In genomic region chr5:107476783-107477182, GRCh38 we compare ENCODE assay signal across 9 cellular contexts.
A peak's percentile ranks its signal among the peaks of the same experiment; 100 is the strongest.
DNase-seq lines count a peak whose midpoint lies in the region; ATAC-seq, FAIRE-seq and TF ChIP-seq lines count a peak whose summit lies in the region.
"Had no signal": no experiment of that assay in that cellular context is flagged by ENCODE, and none has a peak within 500 bp of the region (broad histone marks: within the 10 kb centered on the region; RNA-seq: fewer than 3 reads in every experiment).

No MANE protein-coding gene starts in this region.

- no peak overlapping the region for H3K4me2 ChIP-seq in astrocyte (ENCODE audit: low read length)

- H3K36me3 Mint-ChIP-seq in astrocyte (ENCODE audit: low read depth, unreplicated experiment), result peaks cover 2% of the 10 kb centered on the region
- H3K36me3 Mint-ChIP-seq: brain had no signal

- TF ChIP-seq POLR2A in lower leg skin (IDR thresholded peaks at IDR 0.05), result no peak

- H3K27ac Mint-ChIP-seq in astrocyte (ENCODE audit: unreplicated experiment), result peak overlapping the region; percentile 53
- H3K27ac Mint-ChIP-seq: brain had no signal

- H3K9me3 ChIP-seq in astrocyte (ENCODE audit: insufficient read depth, low read depth, low read length), result no peaks in the 10 kb centered on the region

- H3K36me3 ChIP-seq in GM06990 (ENCODE audit: control insufficient read depth, insufficient read depth, low read length), result no peaks in the 10 kb centered on the region
- H3K36me3 ChIP-seq in astrocyte (ENCODE audit: insufficient read depth, low read length), result no peaks in the 10 kb centered on the region

- peak; percentile 76 for DNase-seq in GM06990 (ENCODE audit: extremely low read depth, insufficient read length)
- no peak for DNase-seq in astrocyte (ENCODE audit: low read depth)
- no peak for DNase-seq in omental fat pad (ENCODE audit: low spot score)
- no peak for DNase-seq in NCI-H1694 (lab: John Stamatoyannopoulos, UW)
- no peak for DNase-seq in lower leg skin (ENCODE audit: low spot score in 2 of 2)
- DNase-seq in activated gamma-delta T cell (lab: John Stamatoyannopoulos, UW), result no peak

- no peak for FAIRE-seq in astrocyte (lab: Jason Lieb, UNC)

- peaks cover 38% of the 10 kb centered on the region for H3K4me1 Mint-ChIP-seq in astrocyte (ENCODE audit: low read depth, unreplicated experiment)

- H3K4me1 ChIP-seq in astrocyte (ENCODE audit: insufficient read depth, low read length), result no peaks in the 10 kb centered on the region

- H3K27me3 ChIP-seq in GM06990 (replicated peaks; ENCODE audit: control insufficient read depth, insufficient read depth, low read length) (no peaks in the 10 kb centered on the region), astrocyte (ENCODE audit: insufficient read depth, low read length) (no peaks in the 10 kb centered on the region)

- H3K27me3 Mint-ChIP-seq in astrocyte (ENCODE audit: low read depth, unreplicated experiment), result no peaks in the 10 kb centered on the region

- ATAC-seq in GM19463 (IDR thresholded peaks at IDR 0.05; ENCODE audit: unreplicated experiment), result peak; percentile 73
- peak; percentile 95 for ATAC-seq in HG03442 (IDR thresholded peaks at IDR 0.05; ENCODE audit: unreplicated experiment)
- peak; percentile 30 for ATAC-seq in omental fat pad (ENCODE audit: low FRiP score)

- TF ChIP-seq CTCF in GM06990 (IDR thresholded peaks at IDR 0.05; ENCODE audit: insufficient read depth, low read length, poor library complexity, severe bottlenecking) (no peak), astrocyte (IDR thresholded peaks at IDR 0.05; ENCODE audit: insufficient read depth, low read depth, low read length) (no peak), omental fat pad (IDR thresholded peaks at IDR 0.05) (no peak), lower leg skin (IDR thresholded peaks at IDR 0.05) (no peak)

- no peak overlapping the region for H3K4me3 Mint-ChIP-seq in astrocyte (ENCODE audit: unreplicated experiment)
- H3K4me3 Mint-ChIP-seq: brain had no signal

- H3K4me3 ChIP-seq in GM06990 (replicated peaks; ENCODE audit: low read depth, low read length) (no peak overlapping the region), astrocyte (ENCODE audit: insufficient read depth, low read depth, low read length) (no peak overlapping the region), lower leg skin (ENCODE audit: low read depth, poor library complexity, severe bottlenecking) (no peak overlapping the region)

- intact Hi-C loops in lower leg skin (cut with DNase I; ENCODE audit: low total_unique reads), result no loop called here

- H4K20me1 ChIP-seq in astrocyte (ENCODE audit: insufficient read depth, low read length), result no peaks in the 10 kb centered on the region

- H2AFZ ChIP-seq in astrocyte (ENCODE audit: low read depth, low read length), result no peak overlapping the region

- H3K9ac ChIP-seq in astrocyte (ENCODE audit: low read length), result no peak overlapping the region

- no peaks in the 10 kb centered on the region for H3K79me2 ChIP-seq in astrocyte (ENCODE audit: insufficient read depth, low read length)

- 26 to 31% methylated on average over 1 of the region's 1 CpG for WGBS in lower leg skin, 2 donors

- H3K27ac ChIP-seq in astrocyte (ENCODE audit: low read depth, low read length), result no peak overlapping the region

- H3K9me3 Mint-ChIP-seq in astrocyte (ENCODE audit: unreplicated experiment), result peaks cover 2% of the 10 kb centered on the region
- H3K9me3 Mint-ChIP-seq: brain had no signal

Comparison
In these comparisons a context has a peak if more than half of its experiments do, and no peak if none do; other contexts are left out.
1. ATAC-seq: peak in every context shown above with its lines; median percentile 95 in HG03442; 73 in GM19463; 30 in omental fat pad.